Comparison of ENCODE assay signal across 27 cellular contexts in genomic region chr5:73967347-73967746, GRCh38.
"Had no signal": no experiment of that assay in that cellular context is flagged by ENCODE, and none has a peak within 500 bp of the region (broad histone marks: within the 10 kb centered on the region; RNA-seq: fewer than 3 reads in every experiment).

No MANE protein-coding gene starts in this region.

- DNase-seq: activated CD4-positive, alpha-beta memory T cell treated with anti-CD3 and anti-CD28 coated beads for 36 hours; activated CD4-positive, alpha-beta T cell treated with anti-CD3 and anti-CD28 coated beads for 48 hours; activated CD4-positive, CD25-positive, alpha-beta regulatory T cell; activated effector memory CD4-positive, alpha-beta T cell treated with Interleukin-2 at 50 U/mL for 16 hours; activated naive CD4-positive, alpha-beta T cell treated with anti-CD3 and anti-CD28 coated beads for 36 hours; activated naive CD8-positive, alpha-beta T cell treated with anti-CD3 and anti-CD28 coated beads, Interleukin-2, amount 10 ng/mL, durations not matched to agents 7 days and 5 days; activated T-cell treated with anti-CD3 and anti-CD28 coated beads, Interleukin-2, amount 50 U/mL, for 48 hours; amniotic stem cell; effector CD4-positive, alpha-beta T cell; erythroblast; foreskin fibroblast; kidney; lower lobe of right lung; natural killer cell; stimulated activated CD4-positive, alpha-beta T cell treated with anti-CD3 and anti-CD28 coated beads, Interleukin-12 subunit alpha, Interleukin-12 subunit beta, amount 100 ng/mL, for 4 hours; stimulated activated CD4-positive, alpha-beta T cell treated with anti-CD3 and anti-CD28 coated beads, Interleukin-4, amount 100 ng/mL, for 4 hours; stimulated activated naive CD8-positive, alpha-beta T cell treated with anti-CD3 and anti-CD28 coated beads, Interleukin-15, Interleukin-2, amounts not matched to agents 100 U/mL and 50 U/mL, for 24 hours; T1000; thyroid gland; upper lobe of right lung had no signal

- H3K4me1 Mint-ChIP-seq: activated naive CD8-positive, alpha-beta T cell treated with anti-CD3 and anti-CD28 coated beads, Interleukin-2, amount 10 ng/mL, durations not matched to agents 7 days and 5 days; natural killer cell had no signal

- H3K4me1 ChIP-seq: lower lobe of right lung, thyroid gland, upper lobe of right lung had no signal

- H3K27ac Mint-ChIP-seq: activated CD4-positive, alpha-beta memory T cell treated with anti-CD3 and anti-CD28 coated beads for 36 hours; activated naive CD4-positive, alpha-beta T cell treated with anti-CD3 and anti-CD28 coated beads for 36 hours; activated naive CD8-positive, alpha-beta T cell treated with anti-CD3 and anti-CD28 coated beads, Interleukin-2, amount 10 ng/mL, durations not matched to agents 7 days and 5 days; dendritic cell treated with granulocyte-macrophage colony-stimulating factor and Interleukin-4, amounts not matched to agents 40 ng/mL and 50 ng/mL, for 4 days; mesothelial cell of epicardium; natural killer cell; progenitor cell of endocrine pancreas; T-helper 1 cell treated with Interleukin-12 subunit alpha and Interleukin-12 subunit beta and Interleukin-4 antibody, amounts not matched to agents 30 μg/mL and 1 μg/mL, for 36 hours had no signal

- H3K9me3 ChIP-seq: lower lobe of right lung, right atrium auricular region, thyroid gland, upper lobe of right lung had no signal

- H3K4me3 Mint-ChIP-seq: activated CD4-positive, alpha-beta memory T cell treated with anti-CD3 and anti-CD28 coated beads for 36 hours; activated naive CD4-positive, alpha-beta T cell treated with anti-CD3 and anti-CD28 coated beads for 36 hours; activated naive CD8-positive, alpha-beta T cell treated with anti-CD3 and anti-CD28 coated beads, Interleukin-2, amount 10 ng/mL, durations not matched to agents 7 days and 5 days; dendritic cell treated with granulocyte-macrophage colony-stimulating factor and Interleukin-4, amounts not matched to agents 40 ng/mL and 50 ng/mL, for 4 days; mesothelial cell of epicardium; natural killer cell; T-helper 1 cell treated with Interleukin-12 subunit alpha and Interleukin-12 subunit beta and Interleukin-4 antibody, amounts not matched to agents 30 μg/mL and 1 μg/mL, for 36 hours had no signal

- H3K36me3 ChIP-seq: cardiac muscle cell, lower lobe of right lung, right atrium auricular region, thyroid gland, upper lobe of right lung had no signal

- H3K27me3 ChIP-seq: cardiac muscle cell, right atrium auricular region, thyroid gland, upper lobe of right lung had no signal

- H3K4me3 ChIP-seq: cardiac muscle cell, lower lobe of right lung, right atrium auricular region, thyroid gland, upper lobe of right lung had no signal

- H3K36me3 Mint-ChIP-seq: activated CD4-positive, alpha-beta memory T cell treated with anti-CD3 and anti-CD28 coated beads for 36 hours; activated naive CD8-positive, alpha-beta T cell treated with anti-CD3 and anti-CD28 coated beads, Interleukin-2, amount 10 ng/mL, durations not matched to agents 7 days and 5 days; mesothelial cell of epicardium; natural killer cell had no signal

- ATAC-seq: left lobe of liver; lower lobe of right lung; natural killer cell; stimulated activated naive CD8-positive, alpha-beta T cell treated with anti-CD3 and anti-CD28 coated beads, Interleukin-15, Interleukin-2, amounts not matched to agents 100 U/mL and 50 U/mL, for 24 hours had no signal

- H3K9me3 Mint-ChIP-seq: activated CD4-positive, alpha-beta memory T cell treated with anti-CD3 and anti-CD28 coated beads for 36 hours; activated naive CD4-positive, alpha-beta T cell treated with anti-CD3 and anti-CD28 coated beads for 36 hours; activated naive CD8-positive, alpha-beta T cell treated with anti-CD3 and anti-CD28 coated beads, Interleukin-2, amount 10 ng/mL, durations not matched to agents 7 days and 5 days; natural killer cell; T-helper 1 cell treated with Interleukin-12 subunit alpha and Interleukin-12 subunit beta and Interleukin-4 antibody, amounts not matched to agents 30 μg/mL and 1 μg/mL, for 36 hours had no signal

- H3K27ac ChIP-seq: cardiac muscle cell, lower lobe of right lung, right atrium auricular region, thyroid gland, upper lobe of right lung had no signal
